ENCODE assay signal across 20 cellular contexts in the genomic region with DNA sequence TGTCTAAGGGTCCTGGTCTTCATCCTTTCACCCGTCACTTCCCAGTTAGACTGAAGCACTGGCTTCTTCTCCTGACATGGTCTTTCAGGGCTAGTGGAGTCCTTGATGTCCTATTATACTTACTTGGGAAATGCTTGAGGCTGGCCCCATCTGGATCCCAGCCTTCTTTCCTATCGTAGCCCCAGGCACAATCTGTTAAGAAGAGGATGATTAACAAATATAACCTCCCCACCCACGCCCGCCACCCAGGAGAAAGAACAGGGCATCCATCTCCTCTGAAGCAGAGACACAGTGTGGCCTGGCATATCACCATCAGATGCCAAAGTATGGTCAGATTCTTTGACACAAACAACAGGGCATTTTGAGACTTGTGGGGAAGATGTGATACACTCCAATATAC.
DNase-seq lines count a peak whose midpoint lies in the region; ATAC-seq, FAIRE-seq and TF ChIP-seq lines count a peak whose summit lies in the region.
"Had no signal": no experiment of that assay in that cellular context is flagged by ENCODE, and none has a peak within 500 bp of the region (broad histone marks: within the 10 kb centered on the region; RNA-seq: fewer than 3 reads in every experiment).

No MANE protein-coding gene starts in this region.

- 94% methylated on average over 4 of the region's 4 CpGs; no CpG with 5 or more reads in 1 of the 2 experiments for WGBS in H1 (ENCODE audit: extremely low coverage in 1 of 2, insufficient coverage in 1 of 2, insufficient read length in 1 of 2, insufficient replicate concordance in 2 of 2, low coverage in 1 of 2, low lambda C conversion rate in 2 of 2, missing lambda C conversion rate in 1 of 2), 2 experiments
- no CpG with 5 or more reads among the region's 4 CpGs for WGBS in neuronal stem cell (ENCODE audit: extremely low coverage in 2 of 2, insufficient read length in 2 of 2, insufficient replicate concordance in 1 of 2), 2 donors

- POLR2A ChIA-PET in H1 (lab: Charles Lee; ENCODE audit: partially characterized antibody), result no interaction called here

- H2BK5ac ChIP-seq in H1 (ENCODE audit: low read depth, low read length) (no peak overlapping the region), neuronal stem cell (ENCODE audit: low read length) (no peak overlapping the region)

- H2AFZ ChIP-seq in H1 (ENCODE audit: low read length) (peak overlapping the region; percentile 76; the same call in 1 of the 2 replicates), neuronal stem cell (ENCODE audit: low read length) (no peak overlapping the region)

- H3K4me1 ChIP-seq in left ventricle myocardium inferior, result no peaks in the 10 kb centered on the region
- H3K4me1 ChIP-seq in H1 (replicated peaks in 1 of 4; ENCODE audit: control insufficient read depth in 3 of 4, insufficient read depth in 4 of 4, low read length in 3 of 4), result no peaks in the 10 kb centered on the region
- peaks cover 1 to 3% of the 10 kb centered on the region in 2 donors for H3K4me1 ChIP-seq in neuronal stem cell (ENCODE audit: control insufficient read depth in 2 of 2, insufficient read depth in 1 of 2, low read depth in 1 of 2, low read length in 2 of 2)
- no peaks in the 10 kb centered on the region for H3K4me1 ChIP-seq in gastrocnemius medialis
- H3K4me1 ChIP-seq: Caco-2 had no signal

- no peak for TF ChIP-seq CTCF in left ventricle myocardium inferior (IDR thresholded peaks at IDR 0.05; ENCODE audit: borderline replicate concordance)
- no peak for TF ChIP-seq CTCF in H1 (IDR thresholded peaks at IDR 0.05; ENCODE audit: control extremely low read depth in 1 of 3, insufficient read depth in 1 of 3, low read depth in 1 of 3, low read length in 3 of 3)
- no peak for TF ChIP-seq CTCF in gastrocnemius medialis (IDR thresholded peaks at IDR 0.05 in 4 of 5, conservative IDR thresholded peaks at IDR 0.05 in 1 of 5)

- FAIRE-seq in H1 (lab: Jason Lieb, UNC), result no peak
- FAIRE-seq: GM12878, GM18507 had no signal

- CTCF ChIA-PET in H1 (lab: Charles Lee; ENCODE audit: partially characterized antibody), result no interaction called here

- DNase-seq in Right ventricle myocardium inferior (ENCODE audit: missing footprints), result peak; percentile 20
- no peak for DNase-seq in left ventricle myocardium inferior
- peak; percentile 35 for DNase-seq in NCI-H69 (lab: John Stamatoyannopoulos, UW)
- DNase-seq in H1 (ENCODE audit: low read depth in 1 of 2, low spot score in 2 of 2), result no peak
- no peak for DNase-seq in neuronal stem cell (ENCODE audit: low spot score)
- no peak for DNase-seq in gastrocnemius medialis
- no peak for DNase-seq in NCI-H446 (lab: John Stamatoyannopoulos, UW)
- DNase-seq: C1 segment of cervical spinal cord; Caco-2; CD4-positive, alpha-beta memory T cell; DMS153; DMS79; EL; GDM1; GOT3; H7 had no signal

- H3K18ac ChIP-seq in H1 (ENCODE audit: extremely low read depth, low read length), result no peak overlapping the region
- H3K18ac ChIP-seq in neuronal stem cell (ENCODE audit: low read length), result peak overlapping the region; percentile 25

- H3K14ac ChIP-seq in H1 (ENCODE audit: insufficient read length) (no peak overlapping the region), neuronal stem cell (ENCODE audit: low read length) (no peak overlapping the region)

- TF ChIP-seq POLR2A in H1 (IDR thresholded peaks at IDR 0.05; ENCODE audit: control extremely low read depth in 1 of 2, low read depth in 2 of 2, low read length in 2 of 2) (no peak), gastrocnemius medialis (IDR thresholded peaks at IDR 0.05) (no peak)

- no peak for TF ChIP-seq EP300 in H1 (IDR thresholded peaks at IDR 0.05; ENCODE audit: borderline replicate concordance in 1 of 2, low read depth in 2 of 2, low read length in 2 of 2)

- in situ Hi-C loops in gastrocnemius medialis (cut with MboI; ENCODE audit: low sequenced_read_pairs in 4 of 4), result no loop called here

- no peak overlapping the region for H3K56ac ChIP-seq in H1 (replicated peaks; ENCODE audit: insufficient read length, low read depth, low read length)

- no peak overlapping the region for H2BK20ac ChIP-seq in H1 (ENCODE audit: low read length)

- TF ChIP-seq RAD21 in H1 (IDR thresholded peaks at IDR 0.05 in 1 of 2, conservative IDR thresholded peaks at IDR 0.05 in 1 of 2; ENCODE audit: low read depth in 2 of 2, low read length in 2 of 2), result no peak

- H4K20me1 ChIP-seq in H1 (replicated peaks in 1 of 2; ENCODE audit: control insufficient read depth in 1 of 2, insufficient read depth in 2 of 2, low read length in 2 of 2), result no peaks in the 10 kb centered on the region

- H3K9me3 ChIP-seq in left ventricle myocardium inferior (replicated peaks) (no peaks in the 10 kb centered on the region), H1 (ENCODE audit: insufficient read depth in 2 of 2, low read depth in 1 of 2, low read length in 1 of 2) (no peaks in the 10 kb centered on the region), neuronal stem cell (replicated peaks in 1 of 2; ENCODE audit: control insufficient read depth in 2 of 2, insufficient read depth in 1 of 2, low read depth in 1 of 2, low read length in 2 of 2) (no peaks in the 10 kb centered on the region), gastrocnemius medialis (no peaks in the 10 kb centered on the region)
- H3K9me3 ChIP-seq: Caco-2 had no signal

- intact Hi-C loops in Right ventricle myocardium inferior (cut with DNase I) (no loop called here), left ventricle myocardium inferior (cut with micrococcal nuclease) (no loop called here), gastrocnemius medialis (cut with DNase I; ENCODE audit: low total_unique reads) (no loop called here)

- no peak overlapping the region for H2BK12ac ChIP-seq in H1 (ENCODE audit: low read depth, low read length)
- no peak overlapping the region for H2BK12ac ChIP-seq in neuronal stem cell (ENCODE audit: low read length)

- ATAC-seq in Right ventricle myocardium inferior (no peak), GM19035 (IDR thresholded peaks at IDR 0.05; ENCODE audit: unreplicated experiment) (no peak), gastrocnemius medialis (no peak)
- ATAC-seq: GM12878, HCT116 had no signal

- H4K5ac ChIP-seq in H1 (ENCODE audit: insufficient read length, low read depth, low read length), result no peak overlapping the region

- no peaks in the 10 kb centered on the region for H3K27me3 ChIP-seq in left ventricle myocardium inferior (ENCODE audit: low read depth)
- H3K27me3 ChIP-seq in H1 (replicated peaks in 1 of 4; ENCODE audit: control insufficient read depth in 3 of 4, extremely low read depth in 1 of 4, insufficient read depth in 3 of 4, low read length in 3 of 4), result no peaks in the 10 kb centered on the region
- H3K27me3 ChIP-seq in neuronal stem cell (ENCODE audit: control insufficient read depth in 3 of 3, insufficient read depth in 3 of 3, low read depth in 1 of 3, low read length in 3 of 3), result no peaks in the 10 kb centered on the region
- H3K27me3 ChIP-seq in gastrocnemius medialis, result no peaks in the 10 kb centered on the region

- H4K8ac ChIP-seq in H1 (ENCODE audit: extremely low read depth, insufficient read depth, low read length) (no peak overlapping the region), neuronal stem cell (ENCODE audit: low read depth, low read length) (no peak overlapping the region)

- no peaks in the 10 kb centered on the region for H3K36me3 ChIP-seq in left ventricle myocardium inferior
- H3K36me3 ChIP-seq in H1 (ENCODE audit: control insufficient read depth in 2 of 4, insufficient read depth in 4 of 4, low read length in 3 of 4), result no peaks in the 10 kb centered on the region
- no peaks in the 10 kb centered on the region for H3K36me3 ChIP-seq in neuronal stem cell (replicated peaks in 1 of 2; ENCODE audit: control insufficient read depth in 2 of 2, insufficient read depth in 2 of 2, low read length in 2 of 2)
- no peaks in the 10 kb centered on the region for H3K36me3 ChIP-seq in gastrocnemius medialis

- H2BK15ac ChIP-seq in H1 (ENCODE audit: low read length) (no peak overlapping the region), neuronal stem cell (ENCODE audit: low read length) (peak overlapping the region; percentile 35)

- H3K23ac ChIP-seq in H1 (ENCODE audit: insufficient read length), result no peak overlapping the region
- no peak overlapping the region for H3K23ac ChIP-seq in neuronal stem cell (ENCODE audit: low read depth, low read length, poor library complexity)

- no peaks in the 10 kb centered on the region for H3K79me1 ChIP-seq in H1 (ENCODE audit: low read depth, low read length)
- no peaks in the 10 kb centered on the region for H3K79me1 ChIP-seq in neuronal stem cell (ENCODE audit: low read depth, low read length)

- H3K4me2 ChIP-seq in H1 (ENCODE audit: insufficient read depth in 1 of 2, low read depth in 2 of 2, low read length in 2 of 2) (no peak overlapping the region), neuronal stem cell (ENCODE audit: insufficient read depth, low read length, poor library complexity, severe bottlenecking) (no peak overlapping the region)

- no peak overlapping the region for H3K9ac ChIP-seq in H1 (replicated peaks in 1 of 4; ENCODE audit: extremely low read depth in 1 of 4, low read depth in 3 of 4, low read length in 3 of 4)
- H3K9ac ChIP-seq in neuronal stem cell (ENCODE audit: low read depth, low read length, poor library complexity), result no peak overlapping the region

- H2BK120ac ChIP-seq in H1 (replicated peaks; ENCODE audit: low read depth, low read length) (no peak overlapping the region), neuronal stem cell (ENCODE audit: low read depth, low read length) (no peak overlapping the region)

- no peak overlapping the region for H3K27ac ChIP-seq in left ventricle myocardium inferior (replicated peaks)
- H3K27ac ChIP-seq in H1 (ENCODE audit: low read depth, low read length), result no peak overlapping the region
- H3K27ac ChIP-seq in neuronal stem cell (replicated peaks; ENCODE audit: low read length), result no peak overlapping the region
- no peak overlapping the region for H3K27ac ChIP-seq in gastrocnemius medialis

- H3K4ac ChIP-seq in H1 (replicated peaks; ENCODE audit: insufficient read length, low read depth, low read length), result no peak overlapping the region
- H3K4ac ChIP-seq in neuronal stem cell (ENCODE audit: low read length), result no peak overlapping the region

- H3K79me2 ChIP-seq in H1 (ENCODE audit: control insufficient read depth in 1 of 2, insufficient read depth in 2 of 2, low read length in 2 of 2), result no peaks in the 10 kb centered on the region

- H2AK5ac ChIP-seq in H1 (ENCODE audit: low read depth, low read length), result no peak overlapping the region
- no peak overlapping the region for H2AK5ac ChIP-seq in neuronal stem cell (ENCODE audit: low read depth, low read length)

- H3K23me2 ChIP-seq in H1 (ENCODE audit: low read depth, low read length), result no peaks in the 10 kb centered on the region

- no peak overlapping the region for H3K4me3 ChIP-seq in left ventricle myocardium inferior
- H3K4me3 ChIP-seq in H1 (ENCODE audit: extremely low read depth in 1 of 4, insufficient read depth in 2 of 4, low read depth in 3 of 4, low read length in 4 of 4), result no peak overlapping the region
- H3K4me3 ChIP-seq in neuronal stem cell (ENCODE audit: low read length in 2 of 2), result no peak overlapping the region
- H3K4me3 ChIP-seq in gastrocnemius medialis, result no peak overlapping the region
- H3K4me3 ChIP-seq: GM12878 had no signal

- H4K91ac ChIP-seq in H1 (replicated peaks; ENCODE audit: insufficient read length, low read length) (no peak overlapping the region), neuronal stem cell (ENCODE audit: low read depth, low read length, poor library complexity) (no peak overlapping the region)

Comparison
In these comparisons a context has a peak if more than half of its experiments do, and no peak if none do; other contexts are left out.
1. DNase-seq: peak in Right ventricle myocardium inferior (single experiment) and NCI-H69 (single experiment); none in left ventricle myocardium inferior (single experiment), H1 (0 of 2), neuronal stem cell (single experiment), gastrocnemius medialis (0 of 2) and NCI-H446 (0 of 2).